Comparison of ENCODE assay signal across 25 cellular contexts in the genomic region with DNA sequence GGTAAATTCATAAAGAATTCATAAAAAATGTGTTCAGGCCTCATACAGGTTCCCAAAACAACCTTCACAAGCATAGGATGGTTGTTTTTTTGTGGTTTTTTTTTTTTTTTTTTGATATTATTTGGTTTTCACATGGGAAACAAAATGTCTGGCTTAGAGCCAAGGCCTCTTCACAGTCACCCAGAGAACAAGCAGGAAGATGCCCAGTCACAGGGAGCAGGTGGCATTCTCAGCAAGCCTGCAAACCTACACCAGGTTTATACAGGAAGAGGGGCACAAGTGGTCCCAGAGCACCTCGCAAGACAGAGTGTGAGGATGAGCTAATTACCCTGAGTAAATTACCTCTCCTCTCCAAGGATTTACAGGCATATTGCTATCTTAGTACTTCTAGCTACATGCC.
A peak's percentile ranks its signal among the peaks of the same experiment; 100 is the strongest.
DNase-seq lines count a peak whose midpoint lies in the region; ATAC-seq and TF ChIP-seq lines count a peak whose summit lies in the region.
"Had no signal": no experiment of that assay in that cellular context is flagged by ENCODE, and none has a peak within 500 bp of the region (broad histone marks: within the 10 kb centered on the region; RNA-seq: fewer than 3 reads in every experiment).

No MANE protein-coding gene starts in this region.

- DNase-seq in DMS153 treated with DMSO at 0.1 percent for 48 hours (lab: John Stamatoyannopoulos, UW; ENCODE audit: unreplicated experiment) (peak; percentile 64), GM12865 (ENCODE audit: low read depth) (peak; percentile 9), NCI-H1694 treated with DMSO at 0.1 percent for 48 hours (lab: John Stamatoyannopoulos, UW) (peak; percentile 59), NCI-H510A treated with DMSO at 0.1 percent for 48 hours (lab: John Stamatoyannopoulos, UW) (peak; percentile 76), left lobe of liver (ENCODE audit: low spot score) (no peak), NOMO-1 treated with DMSO at 0.1 percent for 48 hours (lab: John Stamatoyannopoulos, UW; ENCODE audit: unreplicated experiment) (no peak), HCEC 1CT (no peak)
- DNase-seq: activated CD4-positive, alpha-beta T cell treated with anti-CD3 and anti-CD28 coated beads, Interleukin-2, amount 50 U/mL, for 4 hours; activated naive CD4-positive, alpha-beta T cell; activated T-cell treated with anti-CD3 and anti-CD28 coated beads, Interleukin-2, amount 50 U/mL, for 72 hours; Calu3; central memory CD4-positive, alpha-beta T cell; dermis blood vessel endothelial cell; EL; foreskin keratinocyte; IMR-90; left cardiac atrium; mammary epithelial cell; stimulated activated CD8-positive, alpha-beta memory T cell treated with anti-CD3 and anti-CD28 coated beads, Interleukin-4, amount 100 ng/mL, for 48 hours; stimulated activated naive CD8-positive, alpha-beta T cell treated with anti-CD3 and anti-CD28 coated beads, Interleukin-15, amount 100 ng/mL, for 72 hours; uterus had no signal

- ATAC-seq in left lobe of liver (no peak), HG03342 (IDR thresholded peaks at IDR 0.05; ENCODE audit: unreplicated experiment) (no peak)
- ATAC-seq: activated T-cell treated with anti-CD3 and anti-CD28 coated beads, Interleukin-2, amount 50 U/mL, for 72 hours; foreskin keratinocyte; left cardiac atrium; Panc1; stimulated activated naive CD8-positive, alpha-beta T cell treated with anti-CD3 and anti-CD28 coated beads, Interleukin-15, amount 100 ng/mL, for 72 hours had no signal

- no peak overlapping the region for H3K4me3 ChIP-seq in GM12865 (ENCODE audit: low read depth, low read length)
- H3K4me3 ChIP-seq: esophagus muscularis mucosa, SJCRH30, uterus had no signal

- TF ChIP-seq CTCF in GM12865 (IDR thresholded peaks at IDR 0.05; ENCODE audit: insufficient read depth, low read depth, low read length, missing control alignments) = no peak

Comparison
In these comparisons a context has a peak if more than half of its experiments do, and no peak if none do; other contexts are left out.
1. DNase-seq: peak in DMS153 treated with DMSO at 0.1 percent for 48 hours (single experiment), GM12865 (single experiment), NCI-H1694 treated with DMSO at 0.1 percent for 48 hours (single experiment) and NCI-H510A treated with DMSO at 0.1 percent for 48 hours (single experiment); none in left lobe of liver (single experiment), NOMO-1 treated with DMSO at 0.1 percent for 48 hours (single experiment) and HCEC 1CT (single experiment).